35 cellular contexts compared by ENCODE assay signal in the genomic region with DNA sequence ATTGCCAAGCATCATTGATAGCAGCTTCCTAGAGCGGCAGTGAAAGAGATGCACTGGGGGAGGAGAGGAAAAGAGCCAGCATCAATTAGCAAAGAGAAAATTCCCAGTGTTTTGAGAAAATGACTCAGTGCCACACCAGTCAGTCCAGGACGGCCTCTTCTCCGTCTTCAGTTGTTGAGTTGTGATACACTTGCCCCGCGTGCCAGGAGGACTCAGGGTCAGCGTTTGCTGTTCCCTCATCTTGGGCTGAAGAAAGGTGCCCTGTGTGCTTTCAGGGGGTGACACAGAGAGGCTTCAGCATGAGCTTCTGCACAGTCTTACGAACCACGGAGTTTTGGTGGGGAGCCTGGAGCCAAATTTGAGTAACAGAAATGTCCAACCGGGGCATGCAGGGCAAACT.
"Had no signal": no experiment of that assay in that cellular context is flagged by ENCODE, and none has a peak within 500 bp of the region (broad histone marks: within the 10 kb centered on the region; RNA-seq: fewer than 3 reads in every experiment).

No MANE protein-coding gene starts in this region.

- FAIRE-seq: astrocyte, TTC549 had no signal

- H3K4me3 ChIP-seq: adrenal gland, body of pancreas had no signal

- H3K4me3 Mint-ChIP-seq: activated B cell treated with CpG ODN at 0.5 μM for 24 hours; activated CD4-positive, alpha-beta memory T cell treated with anti-CD3 and anti-CD28 coated beads for 36 hours; activated CD4-positive, alpha-beta T cell treated with anti-CD3 and anti-CD28 coated beads, Interleukin-2, amount 10 ng/mL, durations not matched to agents 24 days and 14 days; activated CD8-positive, alpha-beta T cell treated with anti-CD3 and anti-CD28 coated beads for 36 hours; activated naive CD4-positive, alpha-beta T cell treated with anti-CD3 and anti-CD28 coated beads for 36 hours; activated naive CD8-positive, alpha-beta T cell treated with anti-CD3 and anti-CD28 coated beads for 36 hours; activated T-cell treated with anti-CD3 and anti-CD28 coated beads, Interleukin-2, amount 50 U/mL, for 24 hours; activated T-cell treated with anti-CD3 and anti-CD28 coated beads, Interleukin-2, amount 50 U/mL, for 72 hours; activated T-helper 1 cell treated with anti-CD3 and anti-CD28 coated beads, Interleukin-12 subunit alpha, Interleukin-12 subunit beta, Interleukin-2, Interleukin-4 antibody, amounts not matched to agents 30 ng/mL and 10 ng/mL and 1 ng/mL, durations not matched to agents 14 hours and 24 hours and 36 hours; activated T-helper 17 cell treated with anti-CD3 and anti-CD28 coated beads, Interleukin-2, amount 50 U/mL, for 72 hours; T-helper 1 cell treated with Interleukin-12 subunit alpha and Interleukin-12 subunit beta and Interleukin-4 antibody, amounts not matched to agents 30 μg/mL and 1 μg/mL, for 36 hours; T-helper 2 cell treated with Interferon-gamma antibody and Interleukin-4, amounts not matched to agents 5 μg/mL and 100 μg/mL, for 36 hours had no signal

- H3K27ac Mint-ChIP-seq: activated B cell treated with CpG ODN at 0.5 μM for 24 hours; activated CD4-positive, alpha-beta memory T cell treated with anti-CD3 and anti-CD28 coated beads for 36 hours; activated CD4-positive, alpha-beta T cell treated with anti-CD3 and anti-CD28 coated beads, Interleukin-2, amount 10 ng/mL, durations not matched to agents 24 days and 14 days; activated CD8-positive, alpha-beta T cell treated with anti-CD3 and anti-CD28 coated beads for 36 hours; activated naive CD4-positive, alpha-beta T cell treated with anti-CD3 and anti-CD28 coated beads for 36 hours; activated naive CD4-positive, alpha-beta T cell treated with anti-CD3 and anti-CD28 coated beads, Interleukin-2, amount 50 U/mL, for 72 hours; activated naive CD8-positive, alpha-beta T cell treated with anti-CD3 and anti-CD28 coated beads for 36 hours; activated T-cell treated with anti-CD3 and anti-CD28 coated beads, Interleukin-2, amount 50 U/mL, for 24 hours; activated T-cell treated with anti-CD3 and anti-CD28 coated beads, Interleukin-2, amount 50 U/mL, for 72 hours; activated T-helper 1 cell treated with anti-CD3 and anti-CD28 coated beads, Interleukin-12 subunit alpha, Interleukin-12 subunit beta, Interleukin-2, Interleukin-4 antibody, amounts not matched to agents 30 ng/mL and 10 ng/mL and 1 ng/mL, durations not matched to agents 14 hours and 24 hours and 36 hours; activated T-helper 17 cell treated with anti-CD3 and anti-CD28 coated beads, Interleukin-2, amount 50 U/mL, for 72 hours; T-helper 1 cell treated with Interleukin-12 subunit alpha and Interleukin-12 subunit beta and Interleukin-4 antibody, amounts not matched to agents 30 μg/mL and 1 μg/mL, for 36 hours; T-helper 2 cell treated with Interferon-gamma antibody and Interleukin-4, amounts not matched to agents 5 μg/mL and 100 μg/mL, for 36 hours had no signal

- H3K9me3 ChIP-seq: adrenal gland, body of pancreas had no signal

- H3K27me3 ChIP-seq: adrenal gland, body of pancreas, brain microvascular endothelial cell had no signal

- H3K27me3 Mint-ChIP-seq: activated B cell treated with CpG ODN at 0.5 μM for 24 hours; activated CD4-positive, alpha-beta memory T cell treated with anti-CD3 and anti-CD28 coated beads for 36 hours; activated CD4-positive, alpha-beta T cell treated with anti-CD3 and anti-CD28 coated beads, Interleukin-2, amount 10 ng/mL, durations not matched to agents 24 days and 14 days; activated CD8-positive, alpha-beta T cell treated with anti-CD3 and anti-CD28 coated beads for 36 hours; activated naive CD8-positive, alpha-beta T cell treated with anti-CD3 and anti-CD28 coated beads for 36 hours; activated T-helper 17 cell treated with anti-CD3 and anti-CD28 coated beads, Interleukin-2, amount 50 U/mL, for 72 hours had no signal

- DNase-seq: activated B cell treated with CpG ODN at 0.5 μM for 24 hours; activated CD4-positive, alpha-beta memory T cell treated with anti-CD3 and anti-CD28 coated beads for 36 hours; activated CD4-positive, alpha-beta T cell treated with anti-CD3 and anti-CD28 coated beads for 4 hours; activated CD4-positive, alpha-beta T cell treated with anti-CD3 and anti-CD28 coated beads, Interleukin-2, amount 10 ng/mL, durations not matched to agents 24 days and 14 days; activated CD4-positive, alpha-beta T cell treated with anti-CD3 and anti-CD28 coated beads, Interleukin-2, amount 50 U/mL, for 1 hour; activated CD4-positive, alpha-beta T cell treated with anti-CD3 and anti-CD28 coated beads, Interleukin-2, amount 50 U/mL, for 4 hours; activated CD4-positive, CD25-positive, alpha-beta regulatory T cell treated with anti-CD3 and anti-CD28 coated beads, Interleukin-2, amount 50 U/mL, for 72 hours; activated CD8-positive, alpha-beta memory T cell treated with anti-CD3 and anti-CD28 coated beads, Interleukin-2, amount 50 U/mL, for 48 hours; activated CD8-positive, alpha-beta T cell treated with anti-CD3 and anti-CD28 coated beads for 36 hours; activated effector memory CD4-positive, alpha-beta T cell treated with anti-CD3 and anti-CD28 coated beads, Interleukin-2, amount 50 U/mL, for 16 hours; activated gamma-delta T cell treated with Interleukin-2 at 50 U/mL for 16 hours; activated naive CD4-positive, alpha-beta T cell; activated naive CD4-positive, alpha-beta T cell treated with anti-CD3 and anti-CD28 coated beads for 36 hours; activated naive CD4-positive, alpha-beta T cell treated with anti-CD3 and anti-CD28 coated beads, Interleukin-2, amount 50 U/mL, for 16 hours; activated naive CD8-positive, alpha-beta T cell treated with anti-CD3 and anti-CD28 coated beads for 36 hours; activated T-cell treated with anti-CD3 and anti-CD28 coated beads, Interleukin-2, amount 50 U/mL, for 72 hours; adrenal gland; amniotic stem cell; aorta; body of pancreas; brain microvascular endothelial cell; central memory CD4-positive, alpha-beta T cell; SW 1271; T-helper 1 cell; T-helper 2 cell; T-helper 9 cell had no signal

- H3K27ac ChIP-seq: adrenal gland, body of pancreas, brain microvascular endothelial cell, VCaP had no signal

- H3K4me1 ChIP-seq: adrenal gland, body of pancreas had no signal

- H3K36me3 Mint-ChIP-seq: activated naive CD4-positive, alpha-beta T cell treated with anti-CD3 and anti-CD28 coated beads, Interleukin-2, amount 50 U/mL, for 72 hours had no signal

- H3K9me3 Mint-ChIP-seq: activated B cell treated with CpG ODN at 0.5 μM for 24 hours; activated CD4-positive, alpha-beta memory T cell treated with anti-CD3 and anti-CD28 coated beads for 36 hours; activated CD4-positive, alpha-beta T cell treated with anti-CD3 and anti-CD28 coated beads, Interleukin-2, amount 10 ng/mL, durations not matched to agents 24 days and 14 days; activated CD8-positive, alpha-beta T cell treated with anti-CD3 and anti-CD28 coated beads for 36 hours; activated naive CD4-positive, alpha-beta T cell treated with anti-CD3 and anti-CD28 coated beads for 36 hours; activated naive CD4-positive, alpha-beta T cell treated with anti-CD3 and anti-CD28 coated beads, Interleukin-2, amount 50 U/mL, for 72 hours; activated naive CD8-positive, alpha-beta T cell treated with anti-CD3 and anti-CD28 coated beads for 36 hours; activated T-cell treated with anti-CD3 and anti-CD28 coated beads, Interleukin-2, amount 50 U/mL, for 24 hours; activated T-cell treated with anti-CD3 and anti-CD28 coated beads, Interleukin-2, amount 50 U/mL, for 72 hours; activated T-helper 17 cell treated with anti-CD3 and anti-CD28 coated beads, Interleukin-2, amount 50 U/mL, for 72 hours had no signal

- ATAC-seq: activated CD8-positive, alpha-beta T cell treated with anti-CD3 and anti-CD28 coated beads for 36 hours; activated naive CD4-positive, alpha-beta T cell treated with anti-CD3 and anti-CD28 coated beads, Interleukin-2, amount 50 U/mL, for 72 hours; activated T-cell treated with anti-CD3 and anti-CD28 coated beads, Interleukin-2, amount 50 U/mL, for 72 hours; activated T-helper 17 cell treated with anti-CD3 and anti-CD28 coated beads, Interleukin-2, amount 50 U/mL, for 72 hours; body of pancreas had no signal

- H3K36me3 ChIP-seq: brain microvascular endothelial cell had no signal

- H3K4me1 Mint-ChIP-seq: activated CD4-positive, alpha-beta T cell treated with anti-CD3 and anti-CD28 coated beads, Interleukin-2, amount 10 ng/mL, durations not matched to agents 24 days and 14 days; activated T-helper 17 cell treated with anti-CD3 and anti-CD28 coated beads, Interleukin-2, amount 50 U/mL, for 72 hours had no signal
